In genomic region chr17:76422406-76422805, GRCh38 we compare ENCODE assay signal across 26 cellular contexts. TPM values are rescaled to one million over a fixed set of nuclear protein-coding genes. Genes with fewer than 3 reads are reported as not detected.
DNase-seq lines count a peak whose midpoint lies in the region; ATAC-seq and TF ChIP-seq lines count a peak whose summit lies in the region.
"Had no signal": no experiment of that assay in that cellular context is flagged by ENCODE, and none has a peak within 500 bp of the region (broad histone marks: within the 10 kb centered on the region; RNA-seq: fewer than 3 reads in every experiment).

No MANE protein-coding gene starts in this region.

- H4K20me1 ChIP-seq in BLaER1 (peaks cover 72% of the 10 kb centered on the region), GM23338 (replicated peaks; ENCODE audit: insufficient read depth) (peaks cover 54% of the 10 kb centered on the region), OCI-LY7 (ENCODE audit: insufficient read depth, low read length) (no peaks in the 10 kb centered on the region), neural progenitor cell (ENCODE audit: low read depth) (peaks cover 50% of the 10 kb centered on the region)

- H3F3A ChIP-seq in GM23338 (replicated peaks; ENCODE audit: low read depth): peaks cover 3% of the 10 kb centered on the region; the same call in 1 of the 2 replicates
- no peaks in the 10 kb centered on the region for H3F3A ChIP-seq in neural progenitor cell (ENCODE audit: low read depth)

- H3K27ac ChIP-seq in BLaER1 (peak overlapping the region; percentile 46; the same call in 1 of the 2 replicates), GM23338 (ENCODE audit: low read depth) (0 out of 2 replicates have a peak overlapping the region, but pooled peaks have one; percentile 66), OCI-LY7 (ENCODE audit: low read depth, low read length, poor library complexity, severe bottlenecking) (peak overlapping the region; percentile 67), neural progenitor cell (no peak overlapping the region)
- H3K27ac ChIP-seq: HL-60, Peyer's patch, SJSA1 had no signal

- ATAC-seq in GM23338 (no peak), memory B cell (ENCODE audit: low read depth) (no peak), HG02840 (IDR thresholded peaks at IDR 0.05; ENCODE audit: low FRiP score, unreplicated experiment) (no peak), HG03354 (IDR thresholded peaks at IDR 0.05; ENCODE audit: poor library complexity, severe bottlenecking, unreplicated experiment) (no peak)
- ATAC-seq: CD8-positive, alpha-beta T cell; HCT116 had no signal

- BruUV-seq in OCI-LY7 (replicated peaks; lab: Mats Ljungman, UMichigan): no TSS peak

- H3K4me3 Mint-ChIP-seq in GM23338: no peak overlapping the region
- peak overlapping the region; percentile 69 for H3K4me3 Mint-ChIP-seq in memory B cell
- no peak overlapping the region for H3K4me3 Mint-ChIP-seq in neural progenitor cell
- H3K4me3 Mint-ChIP-seq: CD8-positive, alpha-beta T cell had no signal

- intact Hi-C loops in OCI-LY7 (cut with micrococcal nuclease; ENCODE audit: unreplicated experiment): no loop called here

- POLR2A ChIA-PET in OCI-LY7 (lab: Charles Lee): interaction anchor here (1.0 kb wide), 1 partner anchor 11 kb away, joined by 3 read pairs; no protein-coding TSS in a partner anchor

- H3K27ac Mint-ChIP-seq in GM23338 (no peak overlapping the region), memory B cell (peak overlapping the region; percentile 4), neural progenitor cell (no peak overlapping the region)
- H3K27ac Mint-ChIP-seq: CD8-positive, alpha-beta T cell had no signal

- H3K4me3 ChIP-seq in BLaER1 (no peak overlapping the region), GM23338 (no peak overlapping the region), OCI-LY7 (ENCODE audit: low read depth, low read length, poor library complexity, severe bottlenecking) (peak overlapping the region; percentile 47), neural progenitor cell (no peak overlapping the region)
- H3K4me3 ChIP-seq: Peyer's patch, SJSA1 had no signal

- TF ChIP-seq CTCF in GM23338 (conservative IDR thresholded peaks at IDR 0.05; ENCODE audit: low read depth in 2 of 2) (no peak), OCI-LY7 (conservative IDR thresholded peaks at IDR 0.05; ENCODE audit: low read length) (no peak), neural progenitor cell (IDR thresholded peaks at IDR 0.05) (no peak)

- peaks cover 73% of the 10 kb centered on the region for H3K4me1 ChIP-seq in BLaER1
- peaks cover 35% of the 10 kb centered on the region for H3K4me1 ChIP-seq in GM23338 (ENCODE audit: insufficient read depth)
- H3K4me1 ChIP-seq in OCI-LY7 (ENCODE audit: insufficient read depth, low read length, poor library complexity, severe bottlenecking): peaks cover 97% of the 10 kb centered on the region
- H3K4me1 ChIP-seq in neural progenitor cell: no peaks in the 10 kb centered on the region

- CTCF ChIA-PET in OCI-LY7 (lab: Charles Lee; ENCODE audit: unreplicated experiment): interaction anchor here (0.9 to 1.4 kb wide), 2 partner anchors 31 to 86 kb away, joined by 3 to 5 read pairs; partner anchors contain the start of gene UBE2O

- peaks cover 7% of the 10 kb centered on the region for H3K27me3 Mint-ChIP-seq in GM23338 (ENCODE audit: insufficient read depth, low read depth, poor library complexity)
- no peaks in the 10 kb centered on the region for H3K27me3 Mint-ChIP-seq in memory B cell
- peaks cover 9% of the 10 kb centered on the region for H3K27me3 Mint-ChIP-seq in neural progenitor cell (ENCODE audit: insufficient read depth, low read depth)

- H3K27me3 ChIP-seq in BLaER1: no peaks in the 10 kb centered on the region
- H3K27me3 ChIP-seq in GM23338 (ENCODE audit: insufficient read depth): no peaks in the 10 kb centered on the region
- no peaks in the 10 kb centered on the region for H3K27me3 ChIP-seq in neural progenitor cell
- H3K27me3 ChIP-seq: Peyer's patch, SJSA1 had no signal

- DNase-seq in GM23338 (ENCODE audit: low spot score) (no peak), OCI-LY7 (ENCODE audit: low spot score) (no peak), memory B cell (ENCODE audit: low spot score in 2 of 2) (no peak), neural progenitor cell (ENCODE audit: low spot score) (no peak)
- DNase-seq: Calu3; CD8-positive, alpha-beta T cell; DMS153; GOT3; KG1; NCI-H1105 treated with DMSO at 0.1 percent for 48 hours; NCI-H2029 treated with DMSO at 0.1 percent for 48 hours; NCI-H226; NCI-H510A treated with DMSO at 0.1 percent for 48 hours; NCI-H774; NK-92 treated with Interleukin-12 subunit alpha and Interleukin-12 subunit beta, amount 100 ng/mL, for 24 hours had no signal

- H3K4me2 ChIP-seq in BLaER1 (peak overlapping the region; percentile 40), GM23338 (no peak overlapping the region), OCI-LY7 (ENCODE audit: low read length) (peak overlapping the region; percentile 87), neural progenitor cell (no peak overlapping the region)

- peaks cover 32% of the 10 kb centered on the region for H3K36me3 ChIP-seq in BLaER1
- no peaks in the 10 kb centered on the region for H3K36me3 ChIP-seq in GM23338 (ENCODE audit: insufficient read depth)
- H3K36me3 ChIP-seq in OCI-LY7 (ENCODE audit: insufficient read depth, low read length): peaks cover 11% of the 10 kb centered on the region
- H3K36me3 ChIP-seq in neural progenitor cell: no peaks in the 10 kb centered on the region
- H3K36me3 ChIP-seq: Peyer's patch had no signal

- H3K9me3 Mint-ChIP-seq in GM23338 (no peaks in the 10 kb centered on the region; the same call in 2 of the 3 replicates), memory B cell (no peaks in the 10 kb centered on the region), neural progenitor cell (peaks cover 10% of the 10 kb centered on the region)
- H3K9me3 Mint-ChIP-seq: CD8-positive, alpha-beta T cell had no signal

- H3K36me3 Mint-ChIP-seq in GM23338 (ENCODE audit: low read depth) (peaks cover 24% of the 10 kb centered on the region), memory B cell (peaks cover 12% of the 10 kb centered on the region), neural progenitor cell (peaks cover 32% of the 10 kb centered on the region)

- no peak overlapping the region for H2AFZ ChIP-seq in GM23338
- H2AFZ ChIP-seq in OCI-LY7 (ENCODE audit: low read length): no peak overlapping the region
- no peak overlapping the region for H2AFZ ChIP-seq in neural progenitor cell (replicated peaks)

- H3K79me2 ChIP-seq in GM23338 (replicated peaks; ENCODE audit: insufficient read depth) (peaks cover 95% of the 10 kb centered on the region), OCI-LY7 (ENCODE audit: insufficient read depth, low read depth, low read length) (peaks cover 92% of the 10 kb centered on the region), neural progenitor cell (ENCODE audit: low read depth) (peaks cover 67% of the 10 kb centered on the region)

- H3K9me2 ChIP-seq in GM23338 (ENCODE audit: insufficient read depth) (no peaks in the 10 kb centered on the region; the same call in 1 of the 2 replicates), OCI-LY7 (ENCODE audit: insufficient read depth, low read length) (no peaks in the 10 kb centered on the region)

- no peak overlapping the region for H3K9ac ChIP-seq in BLaER1
- no peak overlapping the region for H3K9ac ChIP-seq in neural progenitor cell

- H3K9me3 ChIP-seq in BLaER1 (no peaks in the 10 kb centered on the region; the same call in 1 of the 2 replicates), OCI-LY7 (ENCODE audit: low read length) (0 out of 2 replicates have a peak, but pooled peaks cover 4% of the 10 kb centered on the region), neural progenitor cell (ENCODE audit: low read depth) (no peaks in the 10 kb centered on the region)
- H3K9me3 ChIP-seq: Peyer's patch, SJSA1 had no signal

- H3K4me1 Mint-ChIP-seq in GM23338: peaks cover 43% of the 10 kb centered on the region
- peaks cover 49% of the 10 kb centered on the region for H3K4me1 Mint-ChIP-seq in memory B cell
- peaks cover 10% of the 10 kb centered on the region for H3K4me1 Mint-ChIP-seq in neural progenitor cell

RNA-seq across cellular contexts. Expression of gene UBE2O, which starts 30.5 kb away (rescaled TPM):
- total RNA-seq in GM23338 (2014; rRNA removed; shearing (Covaris generic)): 73.7 and 79.4 TPM in 2 replicates
- polyA plus RNA-seq in GM23338 (2016; fragmentation: Nextera tagmentation; extraction: Ambion mirVana): 30.4 and 30.9 TPM in 2 replicates
- total RNA-seq in OCI-LY7 (2014; rRNA removed; shearing (Covaris generic)): 43.4 and 55.1 TPM in 2 replicates
- total RNA-seq in OCI-LY7 (2022) (71.0 and 79.6 TPM in 2 replicates), neural progenitor cell (ENCODE audit: low replicate concordance) (20.6 and 46.6 TPM in 2 replicates)

RNA-seq across cellular contexts. Expression of gene SPHK1, which starts 38.0 kb away (rescaled TPM):
- 3.2 and 7.4 TPM in 2 replicates for total RNA-seq in GM23338 (2014; rRNA removed; shearing (Covaris generic))
- polyA plus RNA-seq in GM23338 (2016; fragmentation: Nextera tagmentation; extraction: Ambion mirVana): 0.63 and 1.3 TPM in 2 replicates
- 0.28 and 0.36 TPM in 2 replicates for total RNA-seq in OCI-LY7 (2014; rRNA removed; shearing (Covaris generic))
- total RNA-seq in OCI-LY7 (2022): 0.22 and 0.78 TPM in 2 replicates
- 1.3 and 1.9 TPM in 2 replicates for total RNA-seq in neural progenitor cell (ENCODE audit: low replicate concordance)

RNA-seq across cellular contexts. Expression of gene AANAT, which starts 45.0 kb away (rescaled TPM):
- 0.28 and 1.3 TPM in 2 replicates for total RNA-seq in GM23338 (2014; rRNA removed; shearing (Covaris generic))
- 0.73 and 1.0 TPM in 2 replicates for polyA plus RNA-seq in GM23338 (2016; fragmentation: Nextera tagmentation; extraction: Ambion mirVana)
- not detected in 2 replicates for total RNA-seq in OCI-LY7 (2014; rRNA removed; shearing (Covaris generic))
- total RNA-seq in OCI-LY7 (2022) (not detected in 2 replicates), neural progenitor cell (ENCODE audit: low replicate concordance) (not detected in 2 replicates)
- total RNA-seq: A673; Calu3; CD8-positive, alpha-beta T cell; Daoy; HT-29; Peyer's patch; SJSA1 had no signal
- polyA plus RNA-seq: BJ had no signal

Comparison
In these comparisons a context has a peak if more than half of its experiments do, and no peak if none do; other contexts are left out.
1. H3K4me2 ChIP-seq: peak in BLaER1 (single experiment) and OCI-LY7 (single experiment); none in GM23338 (single experiment) and neural progenitor cell (single experiment).